In the genomic region with DNA sequence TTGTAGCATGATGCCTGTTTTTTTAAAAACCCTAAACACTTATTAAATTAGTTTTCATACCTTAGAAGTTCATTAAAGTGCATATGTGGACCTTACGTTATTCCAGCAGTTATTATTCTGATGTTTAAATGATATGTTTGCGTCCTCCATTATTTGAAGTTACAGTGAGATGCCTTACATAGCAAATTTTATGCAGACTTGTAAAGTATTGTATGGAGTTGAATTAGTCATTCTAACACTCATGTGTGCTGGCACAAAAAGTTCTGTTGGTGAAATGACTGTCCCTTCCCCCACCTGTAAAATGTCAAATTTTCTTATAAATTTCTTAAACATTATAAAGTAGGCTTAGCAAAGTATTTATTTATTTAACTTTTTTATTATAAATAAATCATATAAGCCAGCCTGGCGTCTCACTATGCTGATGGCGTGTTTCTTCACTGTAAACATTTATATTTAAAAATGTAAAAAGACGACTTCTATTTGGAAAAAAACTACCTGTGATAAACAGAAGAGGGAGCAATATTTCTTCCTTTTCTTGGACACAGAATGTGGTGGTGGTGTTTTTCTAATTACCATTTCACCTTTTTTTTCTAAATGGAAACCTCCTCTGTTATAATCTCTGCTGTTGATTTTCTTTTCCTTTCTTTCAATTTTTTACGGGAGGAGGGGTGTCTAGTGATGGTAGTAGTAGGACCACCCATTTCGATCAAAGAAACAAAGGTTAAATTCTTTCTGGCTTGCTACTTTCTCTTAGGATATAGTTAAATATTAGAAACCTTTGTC, we compare ENCODE assay signal across 10 cellular contexts.
DNase-seq lines count a peak whose midpoint lies in the region; ATAC-seq and TF ChIP-seq lines count a peak whose summit lies in the region.
"Had no signal": no experiment of that assay in that cellular context is flagged by ENCODE, and none has a peak within 500 bp of the region (broad histone marks: within the 10 kb centered on the region; RNA-seq: fewer than 3 reads in every experiment).

No MANE protein-coding gene starts in this region.

- H3K36me3 Mint-ChIP-seq in nephron progenitor cell (ENCODE audit: low read depth): no peaks in the 10 kb centered on the region
- no peaks in the 10 kb centered on the region for H3K36me3 Mint-ChIP-seq in effector memory CD8-positive, alpha-beta T cell (ENCODE audit: insufficient read depth)

- peak overlapping the region; percentile 96 for H3K27ac Mint-ChIP-seq in nephron progenitor cell
- H3K27ac Mint-ChIP-seq in effector memory CD8-positive, alpha-beta T cell: no peak overlapping the region

- H3K36me3 ChIP-seq in aorta (ENCODE audit: control insufficient read depth in 1 of 2, insufficient read depth in 2 of 2, low read length in 1 of 2): no peaks in the 10 kb centered on the region

- H3K4me1 ChIP-seq in aorta (ENCODE audit: control insufficient read depth in 1 of 2, insufficient read depth in 2 of 2, low read length in 2 of 2): no peaks in the 10 kb centered on the region

- no peak overlapping the region for H3K27ac ChIP-seq in aorta (ENCODE audit: low read depth in 1 of 2, low read length in 2 of 2)
- H3K27ac ChIP-seq: HL-60 had no signal

- intact Hi-C loops in aorta (cut with DNase I): no loop called here

- H3K4me3 ChIP-seq in cardiac fibroblast (replicated peaks in 1 of 2; ENCODE audit: low read depth in 2 of 2, low read length in 2 of 2): no peak overlapping the region
- H3K4me3 ChIP-seq in aorta (ENCODE audit: low read length in 2 of 2): no peak overlapping the region

- H3K27me3 Mint-ChIP-seq in nephron progenitor cell (ENCODE audit: low read depth, poor library complexity): no peaks in the 10 kb centered on the region
- no peaks in the 10 kb centered on the region for H3K27me3 Mint-ChIP-seq in effector memory CD8-positive, alpha-beta T cell

- no peaks in the 10 kb centered on the region for H3K27me3 ChIP-seq in aorta (ENCODE audit: control insufficient read depth in 1 of 2, insufficient read depth in 2 of 2, low read length in 1 of 2)

- peak overlapping the region; percentile 42 for H3K4me3 Mint-ChIP-seq in nephron progenitor cell
- H3K4me3 Mint-ChIP-seq in effector memory CD8-positive, alpha-beta T cell: no peak overlapping the region

- WGBS in aorta, 2 donors: 57 to 58% methylated on average over 7 of the region's 7 CpGs

- peaks cover 56% of the 10 kb centered on the region for H3K4me1 Mint-ChIP-seq in nephron progenitor cell
- H3K4me1 Mint-ChIP-seq in effector memory CD8-positive, alpha-beta T cell (ENCODE audit: low read depth in 2 of 2): no peaks in the 10 kb centered on the region

- H3K9me3 Mint-ChIP-seq in nephron progenitor cell: peaks cover 2% of the 10 kb centered on the region
- peaks cover 0 to 3% of the 10 kb centered on the region in 2 donors for H3K9me3 Mint-ChIP-seq in effector memory CD8-positive, alpha-beta T cell

- DNase-seq in EH (ENCODE audit: low read depth): peak; percentile 39
- peak; percentile 25 for DNase-seq in NAMALWA (ENCODE audit: low spot score)
- peak; percentile 28 to 38 for DNase-seq in cardiac fibroblast (ENCODE audit: low read depth in 2 of 2)
- no peak for DNase-seq in nephron progenitor cell
- no peak for DNase-seq in aorta
- no peak for DNase-seq in NK-92 treated with Interleukin-12 subunit alpha and Interleukin-12 subunit beta, amount 100 ng/mL, for 24 hours (lab: John Stamatoyannopoulos, UW)
- DNase-seq in effector memory CD8-positive, alpha-beta T cell: no peak
- DNase-seq in activated T-cell treated with anti-CD3 and anti-CD28 coated beads for 4 hours: no peak
- DNase-seq: stimulated activated naive CD8-positive, alpha-beta T cell treated with anti-CD3 and anti-CD28 coated beads, Interleukin-15, Interleukin-2, amounts not matched to agents 100 U/mL and 50 U/mL, for 24 hours had no signal

- no peaks in the 10 kb centered on the region for H3K9me3 ChIP-seq in aorta (ENCODE audit: control insufficient read depth, low read length)

- no peak for ATAC-seq in aorta (ENCODE audit: low FRiP score)
- ATAC-seq in effector memory CD8-positive, alpha-beta T cell (replicated peaks): no peak
- ATAC-seq: stimulated activated naive CD8-positive, alpha-beta T cell treated with anti-CD3 and anti-CD28 coated beads, Interleukin-15, Interleukin-2, amounts not matched to agents 100 U/mL and 50 U/mL, for 24 hours had no signal

- peak; percentile 26 for TF ChIP-seq CTCF in cardiac fibroblast (IDR thresholded peaks at IDR 0.05; ENCODE audit: low read depth, low read length)
- peak; percentile 32 for TF ChIP-seq CTCF in nephron progenitor cell (IDR thresholded peaks at IDR 0.05)

Comparison
In these comparisons a context has a peak if more than half of its experiments do, and no peak if none do; other contexts are left out.
1. DNase-seq: peak in EH (single experiment), NAMALWA (single experiment) and cardiac fibroblast (2 of 2); none in nephron progenitor cell (single experiment), aorta (0 of 2), NK-92 treated with Interleukin-12 subunit alpha and Interleukin-12 subunit beta, amount 100 ng/mL, for 24 hours (single experiment), effector memory CD8-positive, alpha-beta T cell (0 of 3) and activated T-cell treated with anti-CD3 and anti-CD28 coated beads for 4 hours (single experiment).